In genomic region chr16:30054959-30055553, GRCh38 we compare ENCODE assay signal across 9 cellular contexts. TPM values are rescaled to one million over a fixed set of nuclear protein-coding genes. Genes with fewer than 3 reads are reported as not detected.
DNase-seq lines count a peak whose midpoint lies in the region; ATAC-seq lines count a peak whose summit lies in the region.
"Had no signal": no experiment of that assay in that cellular context is flagged by ENCODE, and none has a peak within 500 bp of the region (broad histone marks: within the 10 kb centered on the region; RNA-seq: fewer than 3 reads in every experiment).

No MANE protein-coding gene starts in this region.

- no peaks in the 10 kb centered on the region for H3K9me3 ChIP-seq in MG63

- no peaks in the 10 kb centered on the region for H3K27me3 ChIP-seq in MG63

- ATAC-seq in GM19463 (IDR thresholded peaks at IDR 0.05; ENCODE audit: unreplicated experiment) (no peak), GM19455 (IDR thresholded peaks at IDR 0.05; ENCODE audit: unreplicated experiment) (no peak)

- no peak overlapping the region for H3K4me3 ChIP-seq in MG63

- peaks cover 19% of the 10 kb centered on the region for H3K36me3 ChIP-seq in MG63

- DNase-seq in ELF-1 (ENCODE audit: low read depth, low spot score): peak; percentile 85
- DNase-seq in MV-4-11 (lab: John Stamatoyannopoulos, UW): peak; percentile 18
- peak; percentile 73 to 78 for DNase-seq in activated T-cell treated with anti-CD3 and anti-CD28 coated beads, Interleukin-2, amount 50 U/mL, for 48 hours
- peak; percentile 78 for DNase-seq in iPS-NIHi7 (ENCODE audit: extremely low spot score)
- peak; percentile 11 for DNase-seq in stimulated activated naive CD4-positive, alpha-beta T cell treated with Interleukin-2 at 50 U/mL for 16 hours (lab: John Stamatoyannopoulos, UW)
- DNase-seq in MG63: no peak

RNA-seq across cellular contexts. Expression of gene ALDOA, which starts 10.5 kb away (rescaled TPM):
- 911 and 1,101 TPM in 2 replicates for total RNA-seq in MG63 (2014; rRNA removed; shearing (Covaris generic); ENCODE audit: low replicate concordance)

RNA-seq across cellular contexts. Expression of gene PPP4C, which starts 20.7 kb away (rescaled TPM):
- total RNA-seq in MG63 (2014; rRNA removed; shearing (Covaris generic); ENCODE audit: low replicate concordance): 127 and 193 TPM in 2 replicates

RNA-seq across cellular contexts. Expression of gene TLCD3B, which starts 24.0 kb away (rescaled TPM):
- 0.20 TPM in 1 of 2 replicates, not detected in the other for total RNA-seq in MG63 (2014; rRNA removed; shearing (Covaris generic); ENCODE audit: low replicate concordance)
- total RNA-seq: mononuclear cell had no signal

RNA-seq across cellular contexts. Expression of gene C16orf92, which starts 32.1 kb away (rescaled TPM):
- total RNA-seq in MG63 (2014; rRNA removed; shearing (Covaris generic); ENCODE audit: low replicate concordance): not detected in 2 replicates
- total RNA-seq: mononuclear cell had no signal

RNA-seq across cellular contexts. Expression of gene TBX6, which starts 36.7 kb away (rescaled TPM):
- total RNA-seq in MG63 (2014; rRNA removed; shearing (Covaris generic); ENCODE audit: low replicate concordance): 0.30 TPM in 1 of 2 replicates, not detected in the other
